ENCODE assay signal across 10 cellular contexts in the genomic region with DNA sequence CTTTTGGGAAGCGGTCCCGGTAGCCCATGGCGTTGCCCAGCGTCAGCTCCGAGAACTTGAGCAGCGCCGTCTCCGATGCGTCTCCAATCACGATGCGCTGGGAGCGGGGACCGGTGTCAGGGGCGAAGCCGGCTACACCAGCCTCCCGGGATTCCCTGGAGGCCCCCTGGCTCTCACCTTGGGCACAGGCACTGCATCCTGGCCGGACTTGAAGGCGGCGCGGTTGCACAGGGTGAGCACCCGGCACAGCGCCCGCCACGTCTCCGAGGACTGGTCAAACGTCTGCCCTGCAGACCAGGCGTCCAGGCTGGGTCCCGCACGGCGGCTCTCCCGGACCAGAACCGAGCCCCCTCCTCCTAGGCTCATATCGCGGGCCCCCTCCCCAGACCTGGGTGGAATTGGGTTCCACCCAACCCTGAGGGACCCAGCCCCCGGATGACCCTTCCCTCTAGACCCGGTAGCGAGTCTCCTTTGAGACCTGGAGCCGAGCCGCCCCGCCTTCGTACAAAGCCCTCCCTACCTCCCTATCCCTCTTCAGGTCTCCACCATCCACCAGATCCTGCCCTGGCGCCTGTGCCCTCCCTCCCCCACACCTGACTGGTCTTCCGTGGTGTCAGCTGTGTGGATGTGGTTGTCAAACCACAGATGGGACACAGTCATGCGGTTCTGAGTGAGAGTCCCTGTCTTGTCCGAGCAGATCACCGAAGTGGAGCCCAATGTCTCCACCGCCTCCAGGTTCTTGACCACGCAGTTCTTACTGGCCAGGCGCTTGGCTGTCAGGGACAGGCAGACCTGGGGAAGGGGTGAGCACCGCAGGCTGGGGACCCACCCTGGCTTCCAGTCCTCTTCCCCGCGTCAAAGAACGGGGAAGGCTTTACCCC. TPM values are rescaled to one million over a fixed set of nuclear protein-coding genes. Genes with fewer than 3 reads are reported as not detected.
DNase-seq lines count a peak whose midpoint lies in the region; ATAC-seq and TF ChIP-seq lines count a peak whose summit lies in the region.
"Had no signal": no experiment of that assay in that cellular context is flagged by ENCODE, and none has a peak within 500 bp of the region (broad histone marks: within the 10 kb centered on the region; RNA-seq: fewer than 3 reads in every experiment).

No MANE protein-coding gene starts in this region.

- no peaks in the 10 kb centered on the region for H3K9me3 Mint-ChIP-seq in activated naive CD8-positive, alpha-beta T cell (ENCODE audit: low read depth)
- H3K9me3 Mint-ChIP-seq in activated naive CD8-positive, alpha-beta T cell treated with anti-CD3 and anti-CD28 coated beads for 36 hours: no peaks in the 10 kb centered on the region
- no peaks in the 10 kb centered on the region for H3K9me3 Mint-ChIP-seq in immature natural killer cell

- H3K9me3 ChIP-seq in WERI-Rb-1 (ENCODE audit: severe bottlenecking) (peaks cover 3% of the 10 kb centered on the region), stomach (no peaks in the 10 kb centered on the region)

- H3K27ac ChIP-seq in WERI-Rb-1 (no peak overlapping the region), stomach (peak overlapping the region in 1 of 5 donors; percentile 4)

- TF ChIP-seq CTCF in WERI-Rb-1 (IDR thresholded peaks at IDR 0.05; ENCODE audit: low read depth, low read length): no peak
- TF ChIP-seq CTCF in stomach (IDR thresholded peaks at IDR 0.05): no peak

- ATAC-seq in HG03025 (IDR thresholded peaks at IDR 0.05; ENCODE audit: low FRiP score, unreplicated experiment): no peak
- ATAC-seq in HG02973 (IDR thresholded peaks at IDR 0.05; ENCODE audit: unreplicated experiment): no peak

- intact Hi-C loops in stomach (cut with DNase I; ENCODE audit: low total_unique reads): no loop called here

- no peak overlapping the region for H3K27ac Mint-ChIP-seq in activated naive CD8-positive, alpha-beta T cell
- H3K27ac Mint-ChIP-seq in activated naive CD8-positive, alpha-beta T cell treated with anti-CD3 and anti-CD28 coated beads for 36 hours: no peak overlapping the region
- H3K27ac Mint-ChIP-seq in immature natural killer cell: no peak overlapping the region

- no peak for TF ChIP-seq POLR2A in stomach (IDR thresholded peaks at IDR 0.05)

- H3K4me1 ChIP-seq in stomach: peaks cover 8 to 17% (median 12%) of the 10 kb centered on the region in 4 donors

- H3K4me3 ChIP-seq in WERI-Rb-1 (ENCODE audit: low read depth, low read length) (peak overlapping the region; percentile 48; the same call in 1 of the 2 replicates), stomach (peak overlapping the region; percentile 32 to 47 (median 40))

- peaks cover 25% of the 10 kb centered on the region for H3K27me3 Mint-ChIP-seq in activated naive CD8-positive, alpha-beta T cell
- H3K27me3 Mint-ChIP-seq in activated naive CD8-positive, alpha-beta T cell treated with anti-CD3 and anti-CD28 coated beads for 36 hours: peaks cover 66% of the 10 kb centered on the region
- H3K27me3 Mint-ChIP-seq in immature natural killer cell (ENCODE audit: low read depth in 3 of 3): peaks cover 8 to 22% (median 16%) of the 10 kb centered on the region in 3 donors

- H3K4me1 Mint-ChIP-seq in activated naive CD8-positive, alpha-beta T cell (ENCODE audit: low read depth): peaks cover 11% of the 10 kb centered on the region
- H3K4me1 Mint-ChIP-seq in activated naive CD8-positive, alpha-beta T cell treated with anti-CD3 and anti-CD28 coated beads for 36 hours: peaks cover 3% of the 10 kb centered on the region
- peaks cover 10 to 13% of the 10 kb centered on the region in 2 donors for H3K4me1 Mint-ChIP-seq in immature natural killer cell

- no peak for DNase-seq in activated naive CD8-positive, alpha-beta T cell treated with anti-CD3 and anti-CD28 coated beads for 36 hours
- no peak for DNase-seq in WERI-Rb-1
- no peak for DNase-seq in immature natural killer cell
- no peak for DNase-seq in stomach
- no peak for DNase-seq in NCI-H2107 treated with DMSO at 0.1 percent for 48 hours (lab: John Stamatoyannopoulos, UW; ENCODE audit: unreplicated experiment)

- H3K36me3 ChIP-seq in WERI-Rb-1 (no peaks in the 10 kb centered on the region), stomach (no peaks in the 10 kb centered on the region)

- no peaks in the 10 kb centered on the region for H3K27me3 ChIP-seq in WERI-Rb-1 (ENCODE audit: insufficient read depth, low read depth, severe bottlenecking)
- H3K27me3 ChIP-seq in stomach: peaks cover 12 to 73% (median 44%) of the 10 kb centered on the region in 3 donors

- TF ChIP-seq EP300 in stomach (IDR thresholded peaks at IDR 0.05): no peak

- no peaks in the 10 kb centered on the region for H3K36me3 Mint-ChIP-seq in activated naive CD8-positive, alpha-beta T cell
- H3K36me3 Mint-ChIP-seq in activated naive CD8-positive, alpha-beta T cell treated with anti-CD3 and anti-CD28 coated beads for 36 hours: peaks cover 2% of the 10 kb centered on the region
- H3K36me3 Mint-ChIP-seq in immature natural killer cell: no peaks in the 10 kb centered on the region

- H3K4me3 Mint-ChIP-seq in activated naive CD8-positive, alpha-beta T cell: peak overlapping the region; percentile 49
- no peak overlapping the region for H3K4me3 Mint-ChIP-seq in activated naive CD8-positive, alpha-beta T cell treated with anti-CD3 and anti-CD28 coated beads for 36 hours
- peak overlapping the region in 4 of 5 donors; percentile 14 to 64 (median 50) for H3K4me3 Mint-ChIP-seq in immature natural killer cell

- WGBS in stomach, 5 donors: 23 to 52% (median 29%) methylated on average over 22 to 53 of the region's 53 CpGs

RNA-seq across cellular contexts. Expression of gene ATP4A, which starts 4.8 kb away (rescaled TPM):
- total RNA-seq in activated naive CD8-positive, alpha-beta T cell treated with anti-CD3 and anti-CD28 coated beads for 36 hours: not detected
- polyA plus RNA-seq in immature natural killer cell: not detected
- total RNA-seq in stomach: 100 to 1,000 TPM in 4 of 5 donors, 1 to 10 TPM in 1; 9.8 to 890 (median 236) TPM
- polyA plus RNA-seq in stomach: 100 to 1,000 TPM; 257 to 357 (median 345) TPM
- total RNA-seq: SK-MEL-5, skeletal muscle tissue had no signal

RNA-seq across cellular contexts. Expression of gene TMEM147, which starts 13.2 kb away (rescaled TPM):
- total RNA-seq in activated naive CD8-positive, alpha-beta T cell treated with anti-CD3 and anti-CD28 coated beads for 36 hours: 10 to 100 TPM; 74.4 to 81.6 TPM
- 100 to 1,000 TPM; 117 to 184 (median 151) TPM for polyA plus RNA-seq in immature natural killer cell
- 100 to 1,000 TPM in 1 of 5 donors, 10 to 100 TPM in 3, 1 to 10 TPM in 1; 7.0 to 121 (median 57.6) TPM for total RNA-seq in stomach
- 100 to 1,000 TPM in 1 of 3 donors, 10 to 100 TPM in 2; 63.4 to 131 (median 77.4) TPM for polyA plus RNA-seq in stomach

RNA-seq across cellular contexts. Expression of gene GAPDHS, which starts 25.4 kb away (rescaled TPM):
- total RNA-seq in activated naive CD8-positive, alpha-beta T cell treated with anti-CD3 and anti-CD28 coated beads for 36 hours: not detected
- polyA plus RNA-seq in immature natural killer cell: not detected
- total RNA-seq in stomach: not detected
- not detected for polyA plus RNA-seq in stomach
- total RNA-seq: skeletal muscle tissue had no signal

RNA-seq across cellular contexts. Expression of gene PMIS2, which starts 27.3 kb away (rescaled TPM):
- total RNA-seq in activated naive CD8-positive, alpha-beta T cell treated with anti-CD3 and anti-CD28 coated beads for 36 hours: not detected
- polyA plus RNA-seq in immature natural killer cell: not detected
- not detected for total RNA-seq in stomach
- polyA plus RNA-seq in stomach: not detected
- total RNA-seq: SK-MEL-5, skeletal muscle tissue had no signal

RNA-seq across cellular contexts. Expression of gene SBSN, which starts 30.5 kb away (rescaled TPM):
- not detected for total RNA-seq in activated naive CD8-positive, alpha-beta T cell treated with anti-CD3 and anti-CD28 coated beads for 36 hours
- polyA plus RNA-seq in immature natural killer cell: not detected
- total RNA-seq in stomach: not detected
- 10 to 100 TPM in 1 of 3 donors, 1 to 10 TPM in 1, not detected in 1; 1.1 to 29.2 TPM for polyA plus RNA-seq in stomach
- total RNA-seq: SK-MEL-5, skeletal muscle tissue had no signal

Comparison
In these comparisons a context has a peak if more than half of its experiments do, and no peak if none do; other contexts are left out.
1. RNA of gene ATP4A, which starts 4.8 kb away (total RNA-seq): 9.8 to 890 TPM in stomach; not detected in activated naive CD8-positive, alpha-beta T cell treated with anti-CD3 and anti-CD28 coated beads for 36 hours; every median in the first group is over 10 times any median in the second.